In genomic region chr12:45049912-45050318, GRCh38 we compare ENCODE assay signal across 18 cellular contexts. TPM values are rescaled to one million over a fixed set of nuclear protein-coding genes. Genes with fewer than 3 reads are reported as not detected.
DNase-seq lines count a peak whose midpoint lies in the region; ATAC-seq and TF ChIP-seq lines count a peak whose summit lies in the region.
"Had no signal": no experiment of that assay in that cellular context is flagged by ENCODE, and none has a peak within 500 bp of the region (broad histone marks: within the 10 kb centered on the region; RNA-seq: fewer than 3 reads in every experiment).

No MANE protein-coding gene starts in this region.

- H3K79me2 ChIP-seq in mesendoderm (ENCODE audit: control insufficient read depth, insufficient read depth, low read length), result no peaks in the 10 kb centered on the region

- no peak overlapping the region for H3K4me3 Mint-ChIP-seq in MCF 10A (ENCODE audit: unreplicated experiment)
- H3K4me3 Mint-ChIP-seq: activated naive CD4-positive, alpha-beta T cell treated with anti-CD3 and anti-CD28 coated beads, Interleukin-2, amount 10 ng/mL, durations not matched to agents 7 days and 5 days; CD8-positive, alpha-beta T cell; natural killer cell treated with Interleukin-12 subunit alpha and Interleukin-12 subunit beta and Interleukin-15 and Interleukin-18, amount 100 ng/mL, for 72 hours had no signal

- whole genome bisulfite sequencing in mesendoderm (ENCODE audit: extremely low coverage, insufficient coverage, low lambda C conversion rate), result no CpG with 5 or more reads among the region's 14 CpGs

- no peaks in the 10 kb centered on the region for H3K9me3 Mint-ChIP-seq in MCF 10A (ENCODE audit: unreplicated experiment)
- H3K9me3 Mint-ChIP-seq: activated naive CD4-positive, alpha-beta T cell treated with anti-CD3 and anti-CD28 coated beads, Interleukin-2, amount 10 ng/mL, durations not matched to agents 7 days and 5 days; CD8-positive, alpha-beta T cell had no signal

- H2BK120ac ChIP-seq in mesendoderm (ENCODE audit: low read depth, low read length), result no peak overlapping the region

- H3K4me3 ChIP-seq in breast epithelium (peak overlapping the region; percentile 37 to 73 (median 62)), mesendoderm (ENCODE audit: low read length) (no peak overlapping the region), vagina (peak overlapping the region; percentile 41 to 46)

- no peak overlapping the region for H2AK5ac ChIP-seq in mesendoderm (ENCODE audit: low read length)

- no peak overlapping the region for H2BK15ac ChIP-seq in mesendoderm (replicated peaks; ENCODE audit: low read depth)

- no peak overlapping the region for H3K23ac ChIP-seq in mesendoderm (ENCODE audit: low read length)

- TF ChIP-seq POLR2A in breast epithelium (IDR thresholded peaks at IDR 0.05), result no peak
- TF ChIP-seq POLR2A in vagina (IDR thresholded peaks at IDR 0.05), result no peak

- H3K18ac ChIP-seq in mesendoderm (ENCODE audit: low read length), result no peak overlapping the region

- H3K27me3 ChIP-seq in breast epithelium (peaks cover 0 to 20% of the 10 kb centered on the region in 2 donors), mesendoderm (ENCODE audit: insufficient read depth, low read length, poor library complexity) (peaks cover 16% of the 10 kb centered on the region), vagina (no peaks in the 10 kb centered on the region)

- no TSS peak for BruUV-seq in MCF 10A (replicated peaks; lab: Mats Ljungman, UMichigan)

- no peak overlapping the region for H4K8ac ChIP-seq in mesendoderm (ENCODE audit: low read depth, low read length)

- H3K27ac Mint-ChIP-seq in MCF 10A (ENCODE audit: low read depth, unreplicated experiment), result no peak overlapping the region
- H3K27ac Mint-ChIP-seq: activated naive CD4-positive, alpha-beta T cell treated with anti-CD3 and anti-CD28 coated beads, Interleukin-2, amount 10 ng/mL, durations not matched to agents 7 days and 5 days; CD8-positive, alpha-beta T cell; natural killer cell treated with Interleukin-12 subunit alpha and Interleukin-12 subunit beta and Interleukin-15 and Interleukin-18, amount 100 ng/mL, for 72 hours had no signal

- peaks cover 88% of the 10 kb centered on the region for H3K27me3 Mint-ChIP-seq in MCF 10A (ENCODE audit: insufficient read depth, unreplicated experiment)

- CTCF ChIA-PET in MCF 10A (lab: Yijun Ruan, JAX), result interaction anchor here (0.6 to 0.7 kb wide), 3 partner anchors 11 to 1344 kb away, joined by 3 to 4 read pairs (median 3); no protein-coding TSS in a partner anchor

- H3K4me1 Mint-ChIP-seq in MCF 10A (ENCODE audit: insufficient read depth, unreplicated experiment), result no peaks in the 10 kb centered on the region

- no peak for DNase-seq in breast epithelium (ENCODE audit: low spot score in 2 of 2)
- DNase-seq in MCF 10A (ENCODE audit: unreplicated experiment), result no peak
- peak; percentile 5 for DNase-seq in fibroblast of peridontal ligament (ENCODE audit: extremely low read depth)
- peak; percentile 28 for DNase-seq in mesendoderm
- no peak for DNase-seq in vagina (ENCODE audit: extremely low spot score in 2 of 2)
- no peak for DNase-seq in DMS53 treated with DMSO at 0.1 percent for 48 hours (lab: John Stamatoyannopoulos, UW; ENCODE audit: unreplicated experiment)
- DNase-seq in GM19238 (ENCODE audit: insufficient read length, low spot score), result no peak
- DNase-seq: activated naive CD4-positive, alpha-beta T cell treated with anti-CD3 and anti-CD28 coated beads, Interleukin-2, amount 10 ng/mL, durations not matched to agents 7 days and 5 days; CD8-positive, alpha-beta T cell; GDM1; GOT3; NCI-H2107; small intestine had no signal

- H3K79me1 ChIP-seq in mesendoderm (ENCODE audit: low read length), result no peaks in the 10 kb centered on the region

- H4K5ac ChIP-seq in mesendoderm (ENCODE audit: low read length), result no peak overlapping the region

- TF ChIP-seq CTCF in breast epithelium (IDR thresholded peaks at IDR 0.05), result no peak
- TF ChIP-seq CTCF in MCF 10A (IDR thresholded peaks at IDR 0.05; ENCODE audit: unreplicated experiment), result no peak
- TF ChIP-seq CTCF in vagina (IDR thresholded peaks at IDR 0.05), result no peak

- H3K9ac ChIP-seq in mesendoderm (ENCODE audit: low read length), result no peak overlapping the region

- H3K4me1 ChIP-seq in breast epithelium (no peaks in the 10 kb centered on the region), mesendoderm (ENCODE audit: control insufficient read depth, low read depth, low read length) (no peaks in the 10 kb centered on the region), vagina (peaks cover 9% of the 10 kb centered on the region)

- no peak overlapping the region for H2BK5ac ChIP-seq in mesendoderm (ENCODE audit: low read length)

- no peaks in the 10 kb centered on the region for H3K9me3 ChIP-seq in breast epithelium
- H3K9me3 ChIP-seq in vagina, result no peaks in the 10 kb centered on the region
- H3K9me3 ChIP-seq: A549 had no signal

- ATAC-seq in HG02885 (IDR thresholded peaks at IDR 0.05; ENCODE audit: poor library complexity, unreplicated experiment), result no peak
- ATAC-seq: CD8-positive, alpha-beta T cell had no signal

- H3K4me2 ChIP-seq in mesendoderm (ENCODE audit: low read length), result peak overlapping the region; percentile 98

- no peaks in the 10 kb centered on the region for H3K36me3 Mint-ChIP-seq in MCF 10A (ENCODE audit: insufficient read depth, unreplicated experiment)
- H3K36me3 Mint-ChIP-seq: activated naive CD4-positive, alpha-beta T cell treated with anti-CD3 and anti-CD28 coated beads, Interleukin-2, amount 10 ng/mL, durations not matched to agents 7 days and 5 days; CD8-positive, alpha-beta T cell; natural killer cell treated with Interleukin-12 subunit alpha and Interleukin-12 subunit beta and Interleukin-15 and Interleukin-18, amount 100 ng/mL, for 72 hours had no signal

- POLR2A ChIA-PET in MCF 10A (lab: Yijun Ruan, JAX), result no interaction called here

- no peak overlapping the region for H3K4ac ChIP-seq in mesendoderm (ENCODE audit: low read depth, low read length)

- H3K56ac ChIP-seq in mesendoderm (ENCODE audit: low read length), result no peak overlapping the region

- intact Hi-C loops in breast epithelium (cut with DNase I; ENCODE audit: low total_unique reads) (no loop called here), MCF 10A (cut with micrococcal nuclease) (no loop called here), vagina (cut with DNase I) (no loop called here)

- H3K36me3 ChIP-seq in breast epithelium, result no peaks in the 10 kb centered on the region
- H3K36me3 ChIP-seq in mesendoderm (ENCODE audit: control insufficient read depth, insufficient read depth, low read length), result no peaks in the 10 kb centered on the region
- no peaks in the 10 kb centered on the region for H3K36me3 ChIP-seq in vagina

- peak overlapping the region in 1 of 2 donors; percentile 72 for H3K27ac ChIP-seq in breast epithelium
- no peak overlapping the region for H3K27ac ChIP-seq in mesendoderm (ENCODE audit: low read depth, low read length)
- H3K27ac ChIP-seq in vagina, result no peak overlapping the region
- H3K27ac ChIP-seq: A549, VCaP had no signal

RNA-seq across cellular contexts. Expression of gene DBX2, which starts 1.0 kb away (rescaled TPM):
- total RNA-seq in breast epithelium (under 1 TPM; 0.32 to 0.73 (median 0.33) TPM), MCF 10A (2022) (not detected in 2 replicates), vagina (not detected)
- polyA plus RNA-seq in mesendoderm (2013, experiment 1 of 2), result 0.01 TPM
- polyA plus RNA-seq in mesendoderm (2013, experiment 2 of 2), result 0.01 TPM
- total RNA-seq: CD8-positive, alpha-beta T cell; natural killer cell treated with Interleukin-12 subunit alpha and Interleukin-12 subunit beta and Interleukin-15 and Interleukin-18, amount 100 ng/mL, for 72 hours; SK-MEL-5 had no signal
- polyA plus RNA-seq: A549 had no signal

Comparison
In these comparisons a context has a peak if more than half of its experiments do, and no peak if none do; other contexts are left out.
1. DNase-seq: peak in fibroblast of peridontal ligament (single experiment) and mesendoderm (single experiment); none in breast epithelium (0 of 2), MCF 10A (single experiment), vagina (0 of 2), DMS53 treated with DMSO at 0.1 percent for 48 hours (single experiment) and GM19238 (single experiment).